1 cellular context compared by ENCODE assay signal in the genomic region with DNA sequence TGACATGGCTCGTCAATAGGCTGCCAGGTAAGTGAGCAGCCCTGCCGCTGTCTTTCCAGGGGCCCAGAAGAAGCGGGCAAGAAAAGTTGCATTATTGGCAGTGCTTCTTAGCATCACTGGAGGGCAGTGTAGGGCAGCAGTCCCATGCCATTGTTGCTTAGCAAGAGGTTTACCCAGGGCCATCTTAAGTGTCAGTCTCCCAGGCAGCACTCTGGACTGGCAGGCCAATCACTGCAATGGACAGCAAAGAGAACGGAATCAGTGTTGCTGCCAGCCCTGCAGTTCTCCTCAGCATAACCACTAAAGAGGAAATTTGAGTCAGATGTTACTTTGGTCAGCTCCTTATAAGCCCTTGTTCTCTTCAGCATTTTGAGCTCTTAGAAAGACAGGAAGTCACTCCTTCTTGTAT.
TF ChIP-seq lines count a peak whose summit lies in the region.

No MANE protein-coding gene starts in this region.

TF ChIP-seq in endothelial cell of umbilical vein, 7 proteins besides CTCF, POLR2A, EP300 and RAD21:
- no peak for TF ChIP-seq GATA2 (IDR thresholded peaks at IDR 0.05; ENCODE audit: insufficient read depth, insufficient read length, low read depth, low read length)
- TF ChIP-seq FOS (IDR thresholded peaks at IDR 0.05; ENCODE audit: borderline replicate concordance, insufficient read depth, low read length): no peak
- no peak for TF ChIP-seq JUN (IDR thresholded peaks at IDR 0.05; ENCODE audit: borderline replicate concordance, insufficient read depth, insufficient read length, low read depth)
- TF ChIP-seq, protein P1, sequence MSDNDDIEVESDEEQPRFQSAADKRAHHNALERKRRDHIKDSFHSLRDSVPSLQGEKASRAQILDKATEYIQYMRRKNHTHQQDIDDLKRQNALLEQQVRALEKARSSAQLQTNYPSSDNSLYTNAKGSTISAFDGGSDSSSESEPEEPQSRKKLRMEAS (IDR thresholded peaks at IDR 0.05; ENCODE audit: insufficient read depth, insufficient read length): no peak
- TF ChIP-seq EZH2 (IDR thresholded peaks at IDR 0.05; ENCODE audit: borderline replicate concordance, low read depth, low read length, severe bottlenecking): no peak
- no peak for TF ChIP-seq MYC (IDR thresholded peaks at IDR 0.05; ENCODE audit: low read depth, low read length)
- TF ChIP-seq POLR2AphosphoS5 (IDR thresholded peaks at IDR 0.05; ENCODE audit: insufficient read depth, low read depth, low read length): no peak
